ENCODE assay signal across 25 cellular contexts in genomic region chr18:9226463-9226862, GRCh38.
"Had no signal": no experiment of that assay in that cellular context is flagged by ENCODE, and none has a peak within 500 bp of the region (broad histone marks: within the 10 kb centered on the region; RNA-seq: fewer than 3 reads in every experiment).

No MANE protein-coding gene starts in this region.

- H3K4me1 Mint-ChIP-seq: nephron progenitor cell had no signal

- H3K27ac ChIP-seq: colonic mucosa, esophagus muscularis mucosa, foreskin keratinocyte, gastroesophageal sphincter, heart left ventricle, hepatocyte, prostate gland, right atrium auricular region, testis, tibial artery had no signal

- H3K9me3 ChIP-seq: colonic mucosa, esophagus muscularis mucosa, prostate gland, testis had no signal

- H3K27me3 Mint-ChIP-seq: dendritic cell treated with granulocyte-macrophage colony-stimulating factor and Interleukin-4, amounts not matched to agents 40 ng/mL and 50 ng/mL, for 4 days; memory B cell; type B pancreatic cell had no signal

- H3K4me3 Mint-ChIP-seq: dendritic cell treated with granulocyte-macrophage colony-stimulating factor and Interleukin-4, amounts not matched to agents 40 ng/mL and 50 ng/mL, for 4 days; memory B cell; nephron progenitor cell; type B pancreatic cell had no signal

- ATAC-seq: foreskin keratinocyte; gastroesophageal sphincter; heart left ventricle; left lobe of liver; sciatic nerve; stimulated activated naive CD8-positive, alpha-beta T cell treated with anti-CD3 and anti-CD28 coated beads, Interleukin-15, Interleukin-2, amounts not matched to agents 100 U/mL and 50 U/mL, for 24 hours had no signal

- DNase-seq: colonic mucosa; effector memory CD4-positive, alpha-beta T cell; foreskin keratinocyte; heart left ventricle; kidney; nephron progenitor cell; nucleus accumbens; stimulated activated CD4-positive, alpha-beta T cell treated with anti-CD3 and anti-CD28 coated beads, Interleukin-12 subunit alpha, Interleukin-12 subunit beta, amount 100 ng/mL, for 4 hours; stimulated activated CD4-positive, alpha-beta T cell treated with anti-CD3 and anti-CD28 coated beads, Interleukin-1b, Interleukin-23, amount 100 ng/mL, for 48 hours; stimulated activated CD4-positive, alpha-beta T cell treated with anti-CD3 and anti-CD28 coated beads, Interleukin-4, amount 100 ng/mL, for 1 hour; stimulated activated CD8-positive, alpha-beta memory T cell treated with anti-CD3 and anti-CD28 coated beads, Interleukin-4, amount 100 ng/mL, for 48 hours; stimulated activated naive CD8-positive, alpha-beta T cell treated with anti-CD3 and anti-CD28 coated beads, Interleukin-15, Interleukin-2, amounts not matched to agents 100 U/mL and 50 U/mL, for 24 hours; substantia nigra; testis; tibial artery had no signal

- H3K27ac Mint-ChIP-seq: dendritic cell treated with granulocyte-macrophage colony-stimulating factor and Interleukin-4, amounts not matched to agents 40 ng/mL and 50 ng/mL, for 4 days; memory B cell; nephron progenitor cell; type B pancreatic cell had no signal
